21 cellular contexts compared by ENCODE assay signal in genomic region chr21:18114735-18115134, GRCh38.
"Had no signal": no experiment of that assay in that cellular context is flagged by ENCODE, and none has a peak within 500 bp of the region (broad histone marks: within the 10 kb centered on the region; RNA-seq: fewer than 3 reads in every experiment).

No MANE protein-coding gene starts in this region.

- H3K27me3 ChIP-seq: esophagus squamous epithelium, heart left ventricle, hepatocyte, left lung, ovary, right atrium auricular region, sigmoid colon, transverse colon, upper lobe of right lung, uterus had no signal

- DNase-seq: cerebellar nuclear complex; cortex of kidney; effector memory CD8-positive, alpha-beta T cell; erythroblast; esophagus squamous epithelium; heart left ventricle; left cardiac atrium; left lung; natural killer cell; occipital lobe; ovary; sigmoid colon; stimulated activated CD4-positive, alpha-beta T cell treated with anti-CD3 and anti-CD28 coated beads, Interleukin-2, amount 100 ng/mL, for 24 hours; stimulated activated CD4-positive, alpha-beta T cell treated with anti-CD3 and anti-CD28 coated beads, Interleukin-4, amount 100 ng/mL, for 24 hours; stimulated activated naive CD8-positive, alpha-beta T cell treated with anti-CD3 and anti-CD28 coated beads, Interleukin-15, Interleukin-2, amounts not matched to agents 100 U/mL and 50 U/mL, for 24 hours; transverse colon; upper lobe of right lung; uterus had no signal

- H3K9me3 ChIP-seq: esophagus squamous epithelium, heart left ventricle, left lung, ovary, right atrium auricular region, sigmoid colon, transverse colon, upper lobe of right lung, uterus had no signal

- H3K36me3 ChIP-seq: esophagus squamous epithelium, heart left ventricle, left lung, ovary, right atrium auricular region, sigmoid colon, transverse colon, upper lobe of right lung, uterus had no signal

- H3K4me3 ChIP-seq: esophagus squamous epithelium, heart left ventricle, hepatocyte, left lung, ovary, right atrium auricular region, sigmoid colon, transverse colon, upper lobe of right lung, uterus had no signal

- ATAC-seq: effector memory CD8-positive, alpha-beta T cell; heart left ventricle; left lung; natural killer cell; stimulated activated effector memory CD8-positive, alpha-beta T cell treated with anti-CD3 and anti-CD28 coated beads, Interleukin-12 subunit alpha, Interleukin-12 subunit beta, amount 100 ng/mL, for 72 hours; stimulated activated naive CD8-positive, alpha-beta T cell treated with anti-CD3 and anti-CD28 coated beads, Interleukin-15, Interleukin-2, amounts not matched to agents 100 U/mL and 50 U/mL, for 24 hours; upper lobe of right lung had no signal

- H3K27ac ChIP-seq: esophagus squamous epithelium, heart left ventricle, hepatocyte, left lung, ovary, right atrium auricular region, transverse colon, upper lobe of right lung, uterus had no signal

- H3K4me1 ChIP-seq: esophagus squamous epithelium, heart left ventricle, left lung, right atrium auricular region, sigmoid colon, transverse colon, upper lobe of right lung, uterus had no signal
